In genomic region chr1:154978360-154978759, GRCh38 we compare ENCODE assay signal across 27 cellular contexts. TPM values are rescaled to one million over a fixed set of nuclear protein-coding genes. Genes with fewer than 3 reads are reported as not detected.
"Had no signal": no experiment of that assay in that cellular context is flagged by ENCODE, and none has a peak within 500 bp of the region (broad histone marks: within the 10 kb centered on the region; RNA-seq: fewer than 3 reads in every experiment).

No MANE protein-coding gene starts in this region.

- DNase-seq: activated effector memory CD4-positive, alpha-beta T cell treated with anti-CD3 and anti-CD28 coated beads, Interleukin-2, amount 50 U/mL, for 16 hours; activated naive CD4-positive, alpha-beta T cell treated with anti-CD3 and anti-CD28 coated beads, Interleukin-2, amount 10 ng/mL, durations not matched to agents 7 days and 5 days; activated naive CD8-positive, alpha-beta T cell treated with anti-CD3 and anti-CD28 coated beads, Interleukin-2, amount 10 ng/mL, durations not matched to agents 7 days and 5 days; activated T-cell treated with anti-CD3 and anti-CD28 coated beads for 4 hours; brain microvascular endothelial cell; dorsolateral prefrontal cortex; effector memory CD8-positive, alpha-beta T cell; erythroblast; gastrocnemius medialis; glutamatergic neuron; left lung; lower lobe of right lung; mesendoderm; natural killer cell; posterior cingulate gyrus; right cardiac atrium; spleen; stimulated activated naive CD4-positive, alpha-beta T cell; testis; transverse colon had no signal

- H3K27ac ChIP-seq: brain microvascular endothelial cell, coronary artery, dorsolateral prefrontal cortex, gastrocnemius medialis, left lung, lower lobe of right lung, testis, transverse colon had no signal

- H3K4me3 ChIP-seq: coronary artery, dorsolateral prefrontal cortex, gastrocnemius medialis, left lung, lower lobe of right lung, spleen, testis, transverse colon had no signal

- H3K27me3 ChIP-seq: brain microvascular endothelial cell, dorsolateral prefrontal cortex, gastrocnemius medialis, left lung, spleen, testis, transverse colon had no signal

- H3K27ac Mint-ChIP-seq: effector memory CD8-positive, alpha-beta T cell; natural killer cell had no signal

- H3K4me3 Mint-ChIP-seq: activated naive CD4-positive, alpha-beta T cell treated with anti-CD3 and anti-CD28 coated beads, Interleukin-2, amount 10 ng/mL, durations not matched to agents 7 days and 5 days; activated naive CD8-positive, alpha-beta T cell treated with anti-CD3 and anti-CD28 coated beads, Interleukin-2, amount 10 ng/mL, durations not matched to agents 7 days and 5 days; effector memory CD8-positive, alpha-beta T cell; WTC11 had no signal

- H3K9me3 ChIP-seq: gastrocnemius medialis, left lung, lower lobe of right lung, spleen, testis, transverse colon had no signal

- ATAC-seq: effector memory CD8-positive, alpha-beta T cell; gastrocnemius medialis; left lung; lower lobe of right lung; natural killer cell; right cardiac atrium; WTC11 had no signal

- H3K36me3 ChIP-seq: brain microvascular endothelial cell, gastrocnemius medialis had no signal

- H3K9me3 Mint-ChIP-seq: activated naive CD4-positive, alpha-beta T cell treated with anti-CD3 and anti-CD28 coated beads, Interleukin-2, amount 10 ng/mL, durations not matched to agents 7 days and 5 days; activated naive CD8-positive, alpha-beta T cell treated with anti-CD3 and anti-CD28 coated beads, Interleukin-2, amount 10 ng/mL, durations not matched to agents 7 days and 5 days; activated T-helper 1 cell treated with anti-CD3 and anti-CD28 coated beads, Interleukin-12 subunit alpha, Interleukin-12 subunit beta, Interleukin-2, Interleukin-4 antibody, amounts not matched to agents 30 ng/mL and 10 ng/mL and 1 ng/mL, durations not matched to agents 14 hours and 24 hours and 36 hours; effector memory CD8-positive, alpha-beta T cell; natural killer cell; WTC11 had no signal

- H3K27me3 Mint-ChIP-seq: activated naive CD4-positive, alpha-beta T cell treated with anti-CD3 and anti-CD28 coated beads, Interleukin-2, amount 10 ng/mL, durations not matched to agents 7 days and 5 days; activated naive CD8-positive, alpha-beta T cell treated with anti-CD3 and anti-CD28 coated beads, Interleukin-2, amount 10 ng/mL, durations not matched to agents 7 days and 5 days; effector memory CD8-positive, alpha-beta T cell had no signal

- H3K36me3 Mint-ChIP-seq: natural killer cell had no signal

- H3K4me1 Mint-ChIP-seq: natural killer cell had no signal

RNA-seq across cellular contexts. Expression of gene LENEP, which starts 15.0 kb away (rescaled TPM):
- total RNA-seq: astrocyte, cardiac septum, gastrocnemius medialis, lower lobe of right lung, natural killer cell, osteoblast, right cardiac atrium, transverse colon, urinary bladder had no signal
- polyA plus RNA-seq: right cardiac atrium, spleen, urinary bladder had no signal
